8 cellular contexts compared by ENCODE assay signal in genomic region chr7:151080091-151080521, GRCh38. TPM values are rescaled to one million over a fixed set of nuclear protein-coding genes. Genes with fewer than 3 reads are reported as not detected.
A peak's percentile ranks its signal among the peaks of the same experiment; 100 is the strongest.
DNase-seq lines count a peak whose midpoint lies in the region; ATAC-seq and TF ChIP-seq lines count a peak whose summit lies in the region.

No MANE protein-coding gene starts in this region.

- H4K20me1 ChIP-seq in fibroblast of lung (ENCODE audit: control insufficient read depth, extremely low read depth, insufficient read depth, low read length) (no peaks in the 10 kb centered on the region), neural progenitor cell (ENCODE audit: low read depth) (peaks cover 28% of the 10 kb centered on the region)

- H3K27me3 Mint-ChIP-seq in T-cell (peaks cover 2 to 4% of the 10 kb centered on the region in 2 donors), neural progenitor cell (ENCODE audit: insufficient read depth, low read depth) (peaks cover 18% of the 10 kb centered on the region)

- H3K4me1 Mint-ChIP-seq in T-cell (peaks cover 31 to 42% (median 34%) of the 10 kb centered on the region in 3 donors), neural progenitor cell (peaks cover 30% of the 10 kb centered on the region)

- H3K4me2 ChIP-seq in fibroblast of lung (ENCODE audit: extremely low read depth, insufficient read depth, low read length) (peak overlapping the region; percentile 86), neural progenitor cell (peak overlapping the region; percentile 93)

- H3K9me3 ChIP-seq in fibroblast of lung (ENCODE audit: control insufficient read depth, insufficient read depth, low read depth, low read length), result no peaks in the 10 kb centered on the region
- no peaks in the 10 kb centered on the region for H3K9me3 ChIP-seq in neural progenitor cell (ENCODE audit: low read depth)

- POLR2A ChIA-PET in T-cell (lab: Charles Lee), result no interaction called here

- peak overlapping the region; percentile 91 for H3K27ac ChIP-seq in fibroblast of lung (ENCODE audit: insufficient read depth, low read length)
- H3K27ac ChIP-seq in neural progenitor cell, result peak overlapping the region; percentile 38

- peak; percentile 2 for ATAC-seq in HG02973 (IDR thresholded peaks at IDR 0.05; ENCODE audit: unreplicated experiment)
- peak in 3 of 4 experiments; percentile 0 to 8 (median 1) for ATAC-seq in T-cell (replicated peaks in 1 of 4)
- no peak for ATAC-seq in HG02970 (IDR thresholded peaks at IDR 0.05; ENCODE audit: low FRiP score, unreplicated experiment)

- H3K36me3 ChIP-seq in fibroblast of lung (ENCODE audit: control insufficient read depth, insufficient read depth, low read length) (peaks cover 23% of the 10 kb centered on the region), neural progenitor cell (no peaks in the 10 kb centered on the region)

- H3K4me3 ChIP-seq in GM12864 (ENCODE audit: low read depth, low read length) (peak overlapping the region; percentile 81), fibroblast of lung (replicated peaks in 1 of 4; ENCODE audit: control extremely low read depth in 1 of 4, insufficient read depth in 1 of 4, low read depth in 3 of 4, low read length in 4 of 4) (peak overlapping the region; percentile 72 to 95 (median 94)), neural progenitor cell (peak overlapping the region; percentile 96)

- DNase-seq in GM12864 (ENCODE audit: low read depth), result no peak
- DNase-seq in T-cell, result no peak
- DNase-seq in fibroblast of lung (ENCODE audit: low read depth in 2 of 2), result peak in 1 of 2 donors; percentile 37
- DNase-seq in neural progenitor cell (ENCODE audit: low spot score), result peak; percentile 61
- DNase-seq in NK-92 (lab: John Stamatoyannopoulos, UW; ENCODE audit: unreplicated experiment), result no peak
- DNase-seq in KG1 (lab: John Stamatoyannopoulos, UW), result no peak

- H2AFZ ChIP-seq in fibroblast of lung (ENCODE audit: low read length) (peak overlapping the region; percentile 21), neural progenitor cell (replicated peaks) (no peak overlapping the region)

- peak overlapping the region; percentile 87 for H3K9ac ChIP-seq in fibroblast of lung (ENCODE audit: insufficient read depth, low read length)
- peak overlapping the region; percentile 85 for H3K9ac ChIP-seq in neural progenitor cell

- TF ChIP-seq CTCF in GM12864 (IDR thresholded peaks at IDR 0.05; ENCODE audit: low read depth, low read length, missing control alignments) (no peak), fibroblast of lung (conservative IDR thresholded peaks at IDR 0.05 in 1 of 2, IDR thresholded peaks at IDR 0.05 in 1 of 2; ENCODE audit: low read depth in 1 of 2, low read length in 2 of 2) (no peak), neural progenitor cell (IDR thresholded peaks at IDR 0.05) (no peak)

- peak overlapping the region; percentile 79 to 85 (median 80) for H3K4me3 Mint-ChIP-seq in T-cell
- H3K4me3 Mint-ChIP-seq in neural progenitor cell, result peak overlapping the region; percentile 92

- H3K9me3 Mint-ChIP-seq in T-cell (no peaks in the 10 kb centered on the region), neural progenitor cell (no peaks in the 10 kb centered on the region)

- H3K36me3 Mint-ChIP-seq in T-cell (peaks cover 9% of the 10 kb centered on the region), neural progenitor cell (peaks cover 8% of the 10 kb centered on the region)

- H3K4me1 ChIP-seq in fibroblast of lung (ENCODE audit: control insufficient read depth, extremely low read depth, insufficient read depth, low read length) (peaks cover 24% of the 10 kb centered on the region), neural progenitor cell (peaks cover 33% of the 10 kb centered on the region)

- H3K27ac Mint-ChIP-seq in T-cell (peak overlapping the region; percentile 73 to 82), neural progenitor cell (peak overlapping the region; percentile 79)

- H3K79me2 ChIP-seq in fibroblast of lung (ENCODE audit: control insufficient read depth, insufficient read depth, low read length) (peaks cover 28% of the 10 kb centered on the region), neural progenitor cell (ENCODE audit: low read depth) (peaks cover 26% of the 10 kb centered on the region)

- H3F3A ChIP-seq in neural progenitor cell (ENCODE audit: low read depth), result peaks cover 54% of the 10 kb centered on the region

- H3K27me3 ChIP-seq in fibroblast of lung (ENCODE audit: control insufficient read depth, insufficient read depth, low read length) (no peaks in the 10 kb centered on the region), neural progenitor cell (peaks cover 10% of the 10 kb centered on the region)

- CTCF ChIA-PET in T-cell (lab: Charles Lee), result interaction anchor here in 1 of 2 donors (1.0 to 1.2 kb wide), 3 partner anchors 21 to 62 kb away, joined by 3 to 6 read pairs (median 5); partner anchors contain the start of genes ABCB8 and SLC4A2

RNA-seq across cellular contexts. Expression of gene FASTK, which starts 0.5 kb away (rescaled TPM):
- total RNA-seq in T-cell (100 to 1,000 TPM in 4 of 5 donors, 10 to 100 TPM in 1; 98.8 to 157 (median 151) TPM), fibroblast of lung (64.7 and 69.5 TPM in 2 replicates), neural progenitor cell (ENCODE audit: low replicate concordance) (22.4 and 71.0 TPM in 2 replicates)
- polyA plus RNA-seq in fibroblast of lung, result 33.8 and 34.1 TPM in 2 replicates
- 51.1 and 54.7 TPM in 2 replicates for polyA plus RNA-seq in fibroblast of lung (2012)
- polyA minus RNA-seq in fibroblast of lung (ENCODE audit: low replicate concordance), result 95.5 and 104 TPM in 2 replicates

RNA-seq across cellular contexts. Expression of gene TMUB1, which starts 3.2 kb away (rescaled TPM):
- total RNA-seq in T-cell (10 to 100 TPM; 44.0 to 67.0 (median 56.5) TPM), fibroblast of lung (14.1 and 20.3 TPM in 2 replicates), neural progenitor cell (ENCODE audit: low replicate concordance) (6.0 and 49.4 TPM in 2 replicates)
- polyA plus RNA-seq in fibroblast of lung, result 11.9 and 17.1 TPM in 2 replicates
- polyA plus RNA-seq in fibroblast of lung (2012), result 28.8 and 39.7 TPM in 2 replicates
- polyA minus RNA-seq in fibroblast of lung (ENCODE audit: low replicate concordance), result 4.3 and 4.5 TPM in 2 replicates

RNA-seq across cellular contexts. Expression of gene AGAP3, which starts 6.2 kb away (rescaled TPM):
- total RNA-seq in T-cell, result 10 to 100 TPM; 28.2 to 67.3 (median 50.9) TPM
- total RNA-seq in fibroblast of lung, result 34.2 and 44.9 TPM in 2 replicates
- 32.9 and 33.5 TPM in 2 replicates for polyA plus RNA-seq in fibroblast of lung
- 38.7 and 42.1 TPM in 2 replicates for polyA plus RNA-seq in fibroblast of lung (2012)
- polyA minus RNA-seq in fibroblast of lung (ENCODE audit: low replicate concordance), result 84.7 and 88.4 TPM in 2 replicates
- total RNA-seq in neural progenitor cell (ENCODE audit: low replicate concordance), result 38.9 and 73.0 TPM in 2 replicates

RNA-seq across cellular contexts. Expression of gene SLC4A2, which starts 20.7 kb away (rescaled TPM):
- total RNA-seq in T-cell, result 10 to 100 TPM; 52.0 to 91.5 (median 74.4) TPM
- total RNA-seq in fibroblast of lung, result 56.0 and 61.8 TPM in 2 replicates
- polyA plus RNA-seq in fibroblast of lung, result 30.5 and 54.1 TPM in 2 replicates
- 84.2 and 121 TPM in 2 replicates for polyA plus RNA-seq in fibroblast of lung (2012)
- polyA minus RNA-seq in fibroblast of lung (ENCODE audit: low replicate concordance), result 141 and 175 TPM in 2 replicates
- total RNA-seq in neural progenitor cell (ENCODE audit: low replicate concordance), result 26.1 and 85.7 TPM in 2 replicates

RNA-seq across cellular contexts. Expression of gene CDK5, which starts 22.4 kb away (rescaled TPM):
- total RNA-seq in T-cell, result 1 to 10 TPM; 5.3 to 8.4 (median 6.5) TPM
- total RNA-seq in fibroblast of lung, result 25.9 and 27.7 TPM in 2 replicates
- 15.1 and 24.7 TPM in 2 replicates for polyA plus RNA-seq in fibroblast of lung
- polyA plus RNA-seq in fibroblast of lung (2012), result 11.6 and 21.9 TPM in 2 replicates
- polyA minus RNA-seq in fibroblast of lung (ENCODE audit: low replicate concordance), result 36.4 and 43.2 TPM in 2 replicates
- 8.1 and 10.3 TPM in 2 replicates for total RNA-seq in neural progenitor cell (ENCODE audit: low replicate concordance)
